In genomic region chr10:35089641-35090161, GRCh38 we compare ENCODE assay signal across 7 cellular contexts. TPM values are rescaled to one million over a fixed set of nuclear protein-coding genes. Genes with fewer than 3 reads are reported as not detected.
A peak's percentile ranks its signal among the peaks of the same experiment; 100 is the strongest.
DNase-seq lines count a peak whose midpoint lies in the region; ATAC-seq, FAIRE-seq and TF ChIP-seq lines count a peak whose summit lies in the region.

No MANE protein-coding gene starts in this region.

- H3K4me3 ChIP-seq in GM08714 (ENCODE audit: low read length) (peak overlapping the region; percentile 100), osteoblast (ENCODE audit: insufficient read depth, low read length) (peak overlapping the region; percentile 93)

- H3K36me3 Mint-ChIP-seq in activated CD8-positive, alpha-beta T cell treated with anti-CD3 and anti-CD28 coated beads, Interleukin-2, amount 10 ng/mL, durations not matched to agents 7 days and 5 days (ENCODE audit: low read depth): peaks cover 13% of the 10 kb centered on the region

- H3K36me3 ChIP-seq in osteoblast (ENCODE audit: insufficient read depth, low read length): no peaks in the 10 kb centered on the region

- peak; percentile 30 for ATAC-seq in GM21367 (IDR thresholded peaks at IDR 0.05; ENCODE audit: unreplicated experiment)
- ATAC-seq in activated CD8-positive, alpha-beta T cell treated with anti-CD3 and anti-CD28 coated beads, Interleukin-2, amount 10 ng/mL, durations not matched to agents 7 days and 5 days: peak; percentile 40

- H4K20me1 ChIP-seq in osteoblast (ENCODE audit: insufficient read depth, low read length): peaks cover 15% of the 10 kb centered on the region

- peaks cover 43% of the 10 kb centered on the region for H3K4me1 Mint-ChIP-seq in activated CD8-positive, alpha-beta T cell treated with anti-CD3 and anti-CD28 coated beads, Interleukin-2, amount 10 ng/mL, durations not matched to agents 7 days and 5 days (ENCODE audit: low read depth)

- peaks cover 5% of the 10 kb centered on the region for H3K27me3 Mint-ChIP-seq in activated CD8-positive, alpha-beta T cell treated with anti-CD3 and anti-CD28 coated beads, Interleukin-2, amount 10 ng/mL, durations not matched to agents 7 days and 5 days (ENCODE audit: low read depth)

- CTCF ChIA-PET in activated CD8-positive, alpha-beta T cell treated with anti-CD3 and anti-CD28 coated beads, Interleukin-2, amount 10 ng/mL, durations not matched to agents 7 days and 5 days (lab: Charles Lee): interaction anchor here (0.8 to 1.5 kb wide), 5 partner anchors 28 to 127 kb away, joined by 3 to 4 read pairs (median 3); no protein-coding TSS in a partner anchor

- peak overlapping the region; percentile 68 for H2AFZ ChIP-seq in osteoblast (ENCODE audit: low read length)

- peak overlapping the region; percentile 67 for H3K27ac ChIP-seq in osteoblast (ENCODE audit: low read depth, low read length)

- H3K4me3 Mint-ChIP-seq in activated CD8-positive, alpha-beta T cell treated with anti-CD3 and anti-CD28 coated beads, Interleukin-2, amount 10 ng/mL, durations not matched to agents 7 days and 5 days: peak overlapping the region; percentile 96

- H3K4me1 ChIP-seq in osteoblast (ENCODE audit: insufficient read depth, low read length): peaks cover 18% of the 10 kb centered on the region

- H3K9me3 Mint-ChIP-seq in activated CD8-positive, alpha-beta T cell treated with anti-CD3 and anti-CD28 coated beads, Interleukin-2, amount 10 ng/mL, durations not matched to agents 7 days and 5 days (ENCODE audit: insufficient read depth): no peaks in the 10 kb centered on the region

- H3K27me3 ChIP-seq in osteoblast (ENCODE audit: insufficient read depth, low read length): no peaks in the 10 kb centered on the region

- peak overlapping the region; percentile 94 for H3K4me2 ChIP-seq in osteoblast (ENCODE audit: insufficient read depth, low read length)

- DNase-seq in HT-29 (ENCODE audit: low spot score) (peak; percentile 28), foreskin melanocyte (peak; percentile 15), osteoblast (ENCODE audit: insufficient read length, low spot score, missing footprints) (peak; percentile 81), urothelium cell line (ENCODE audit: low spot score) (no peak)
- peak; percentile 38 for DNase-seq in activated CD8-positive, alpha-beta T cell treated with anti-CD3 and anti-CD28 coated beads, Interleukin-2, amount 10 ng/mL, durations not matched to agents 7 days and 5 days

- H3K79me2 ChIP-seq in osteoblast (ENCODE audit: insufficient read depth, low read length): peaks cover 52% of the 10 kb centered on the region

- H3K9me3 ChIP-seq in osteoblast (ENCODE audit: low read depth, low read length): no peaks in the 10 kb centered on the region

- POLR2A ChIA-PET in activated CD8-positive, alpha-beta T cell treated with anti-CD3 and anti-CD28 coated beads, Interleukin-2, amount 10 ng/mL, durations not matched to agents 7 days and 5 days (lab: Charles Lee): interaction anchor here (0.6 to 2.6 kb wide), 3 partner anchors 36 to 1291 kb away, joined by 3 to 18 read pairs (median 6); partner anchors contain the start of gene CREM

- TF ChIP-seq CTCF in osteoblast (IDR thresholded peaks at IDR 0.05; ENCODE audit: extremely low read depth, low read depth, low read length): no peak

- FAIRE-seq in urothelium cell line (lab: Jason Lieb, UNC): no peak

- H3K27ac Mint-ChIP-seq in activated CD8-positive, alpha-beta T cell treated with anti-CD3 and anti-CD28 coated beads, Interleukin-2, amount 10 ng/mL, durations not matched to agents 7 days and 5 days: peak overlapping the region; percentile 97

RNA-seq across cellular contexts. Expression of gene CUL2, which starts 0.4 kb away (rescaled TPM):
- 7.1 and 10.0 TPM in 2 replicates for total RNA-seq in HT-29 (2014; rRNA removed; shearing (Covaris generic))
- 10 to 100 TPM; 33.8 to 38.7 TPM for total RNA-seq in activated CD8-positive, alpha-beta T cell treated with anti-CD3 and anti-CD28 coated beads, Interleukin-2, amount 10 ng/mL, durations not matched to agents 7 days and 5 days
- total RNA-seq in osteoblast: 29.0 and 32.7 TPM in 2 replicates

RNA-seq across cellular contexts. Expression of gene CREM, which starts 36.9 kb away (rescaled TPM):
- total RNA-seq in HT-29 (2014; rRNA removed; shearing (Covaris generic)): 23.1 and 29.7 TPM in 2 replicates
- total RNA-seq in activated CD8-positive, alpha-beta T cell treated with anti-CD3 and anti-CD28 coated beads, Interleukin-2, amount 10 ng/mL, durations not matched to agents 7 days and 5 days: 10 to 100 TPM; 78.3 to 84.1 TPM
- total RNA-seq in osteoblast: 16.6 and 19.7 TPM in 2 replicates
